In the genomic region with DNA sequence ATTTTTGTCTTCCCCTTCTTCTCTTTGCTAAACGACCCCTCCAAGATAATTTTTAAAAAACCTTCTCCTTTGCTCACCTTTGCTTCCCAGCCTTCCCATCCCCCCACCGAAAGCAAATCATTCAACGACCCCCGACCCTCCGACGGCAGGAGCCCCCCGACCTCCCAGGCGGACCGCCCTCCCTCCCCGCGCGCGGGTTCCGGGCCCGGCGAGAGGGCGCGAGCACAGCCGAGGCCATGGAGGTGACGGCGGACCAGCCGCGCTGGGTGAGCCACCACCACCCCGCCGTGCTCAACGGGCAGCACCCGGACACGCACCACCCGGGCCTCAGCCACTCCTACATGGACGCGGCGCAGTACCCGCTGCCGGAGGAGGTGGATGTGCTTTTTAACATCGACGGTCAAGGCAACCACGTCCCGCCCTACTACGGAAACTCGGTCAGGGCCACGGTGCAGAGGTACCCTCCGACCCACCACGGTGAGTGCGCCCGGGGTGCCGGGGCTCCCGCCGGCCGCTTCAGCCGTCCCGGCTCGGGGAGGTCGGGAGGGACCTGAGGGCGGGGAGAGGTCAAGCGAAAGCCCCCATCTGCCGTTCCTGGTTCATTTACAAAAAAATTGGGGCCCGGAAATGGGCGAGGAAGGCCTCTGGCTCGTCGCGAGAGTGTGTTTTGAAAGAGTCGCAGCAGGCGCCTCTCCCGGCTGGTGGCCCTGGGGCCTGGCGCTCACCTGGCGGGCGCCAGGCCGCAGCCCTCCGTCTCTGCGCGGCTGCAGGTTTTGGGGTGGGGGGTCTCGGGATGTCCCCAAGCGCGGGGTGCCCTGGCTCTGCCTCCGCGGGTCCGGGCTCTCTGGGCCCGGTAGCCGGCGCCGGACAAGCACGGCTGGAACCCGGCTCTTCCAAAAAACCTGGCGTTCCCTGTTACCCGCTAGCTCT, we compare ENCODE assay signal across 1 cellular context.
A peak's percentile ranks its signal among the peaks of the same experiment; 100 is the strongest.
TF ChIP-seq lines count a peak whose summit lies in the region.

No MANE protein-coding gene starts in this region.

TF ChIP-seq in H1, 55 proteins besides CTCF, POLR2A, EP300 and RAD21:
- TF ChIP-seq POU5F1 (IDR thresholded peaks at IDR 0.05; ENCODE audit: low read depth, low read length) (no peak), GTF2F1 (IDR thresholded peaks at IDR 0.05; ENCODE audit: borderline replicate concordance, low read depth, low read length) (no peak), YY1 (IDR thresholded peaks at IDR 0.05; ENCODE audit: low read depth, low read length) (no peak), RNF2 (IDR thresholded peaks at IDR 0.05; ENCODE audit: borderline replicate concordance, low read depth, low read length, missing control alignments, poor library complexity, severe bottlenecking) (peak; percentile 94), SUZ12 (IDR thresholded peaks at IDR 0.05; ENCODE audit: low read length) (peak; percentile 78), EZH2 (IDR thresholded peaks at IDR 0.05; ENCODE audit: low read depth, low read length, severe bottlenecking) (peak; percentile 91)
